In the genomic region with DNA sequence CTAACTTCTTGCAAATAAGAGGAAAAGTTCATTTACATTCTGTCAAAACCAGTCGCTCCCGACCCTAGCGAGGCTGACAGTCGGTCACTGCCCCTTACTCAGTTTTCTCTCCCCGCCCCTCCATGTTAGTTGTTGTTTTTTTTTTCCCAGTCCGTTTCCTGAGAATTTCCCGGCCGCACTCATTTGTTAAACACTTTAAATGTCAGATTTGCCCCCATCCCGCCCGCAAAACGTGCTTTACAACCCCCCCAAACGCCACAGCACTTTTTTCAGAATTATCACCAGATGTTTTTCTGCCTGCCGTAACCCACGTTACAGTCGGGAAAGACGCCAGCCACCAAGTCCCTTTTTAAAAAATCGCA, we compare ENCODE assay signal across 8 cellular contexts.
DNase-seq lines count a peak whose midpoint lies in the region; ATAC-seq and TF ChIP-seq lines count a peak whose summit lies in the region.

No MANE protein-coding gene starts in this region.

- H3K9ac ChIP-seq in MM.1S (ENCODE audit: low read length): peak overlapping the region; percentile 67

- peak overlapping the region; percentile 71 for H3K4me3 ChIP-seq in MM.1S (ENCODE audit: low read length)
- H3K4me3 ChIP-seq in osteoblast (ENCODE audit: insufficient read depth, low read length): peak overlapping the region; percentile 81

- intact Hi-C loops in CD4-positive, alpha-beta T cell (cut with DNase I, micrococcal nuclease): no loop called here

- POLR2A ChIA-PET in CD4-positive, alpha-beta T cell (lab: Charles Lee): no interaction called here

- H3K79me2 ChIP-seq in MM.1S (ENCODE audit: low read length): no peaks in the 10 kb centered on the region
- H3K79me2 ChIP-seq in osteoblast (ENCODE audit: insufficient read depth, low read length): peaks cover 19% of the 10 kb centered on the region

- no peaks in the 10 kb centered on the region for H3K9me3 ChIP-seq in CD4-positive, alpha-beta T cell (ENCODE audit: control insufficient read depth, low read length)
- H3K9me3 ChIP-seq in MM.1S (replicated peaks; ENCODE audit: insufficient read depth, low read length) (no peaks in the 10 kb centered on the region), osteoblast (ENCODE audit: low read depth, low read length) (no peaks in the 10 kb centered on the region)

- H3K4me3 Mint-ChIP-seq in CD4-positive, alpha-beta T cell: peak overlapping the region; percentile 91
- peak overlapping the region; percentile 82 to 91 for H3K4me3 Mint-ChIP-seq in effector memory CD8-positive, alpha-beta T cell

- peaks cover 77% of the 10 kb centered on the region for H3K27me3 ChIP-seq in CD4-positive, alpha-beta T cell (ENCODE audit: control insufficient read depth, insufficient read depth, low read length)
- no peaks in the 10 kb centered on the region for H3K27me3 ChIP-seq in MM.1S (replicated peaks; ENCODE audit: insufficient read depth, low read length)
- H3K27me3 ChIP-seq in osteoblast (ENCODE audit: insufficient read depth, low read length): no peaks in the 10 kb centered on the region

- H3K9me3 Mint-ChIP-seq in CD4-positive, alpha-beta T cell: no peaks in the 10 kb centered on the region
- no peaks in the 10 kb centered on the region for H3K9me3 Mint-ChIP-seq in effector memory CD8-positive, alpha-beta T cell

- H3K4me1 Mint-ChIP-seq in CD4-positive, alpha-beta T cell (ENCODE audit: low read depth): peaks cover 22% of the 10 kb centered on the region
- peaks cover 19 to 20% of the 10 kb centered on the region in 2 donors for H3K4me1 Mint-ChIP-seq in effector memory CD8-positive, alpha-beta T cell (ENCODE audit: low read depth in 2 of 2)

- H4K20me1 ChIP-seq in MM.1S (ENCODE audit: insufficient read depth, low read length) (no peaks in the 10 kb centered on the region), osteoblast (ENCODE audit: insufficient read depth, low read length) (no peaks in the 10 kb centered on the region)

- H3F3A ChIP-seq in MM.1S (ENCODE audit: insufficient read depth, low read length): peaks cover 6% of the 10 kb centered on the region; the same call in 1 of the 2 replicates

- H2AFZ ChIP-seq in MM.1S (ENCODE audit: low read length) (peak overlapping the region; percentile 82), osteoblast (ENCODE audit: low read length) (peak overlapping the region; percentile 76)

- H3K4me1 ChIP-seq in MM.1S (ENCODE audit: low read length) (no peaks in the 10 kb centered on the region), osteoblast (ENCODE audit: insufficient read depth, low read length) (peaks cover 19% of the 10 kb centered on the region)

- H3K27ac Mint-ChIP-seq in CD4-positive, alpha-beta T cell: peak overlapping the region; percentile 59
- H3K27ac Mint-ChIP-seq in effector memory CD8-positive, alpha-beta T cell: peak overlapping the region in 1 of 2 donors; percentile 54

- no peak for DNase-seq in CD4-positive, alpha-beta T cell
- DNase-seq in MM.1S (no peak), osteoblast (ENCODE audit: insufficient read length, low spot score, missing footprints) (no peak), ureter (ENCODE audit: low spot score) (no peak), erythroblast (lab: John Stamatoyannopoulos, UW) (no peak), 8988T (no peak)
- DNase-seq in effector memory CD8-positive, alpha-beta T cell: no peak

- peaks cover 58% of the 10 kb centered on the region for H3K27me3 Mint-ChIP-seq in CD4-positive, alpha-beta T cell
- H3K27me3 Mint-ChIP-seq in effector memory CD8-positive, alpha-beta T cell: peaks cover 30 to 40% of the 10 kb centered on the region in 2 donors

- CTCF ChIA-PET in CD4-positive, alpha-beta T cell (lab: Charles Lee): no interaction called here

- no peak for TF ChIP-seq CTCF in CD4-positive, alpha-beta T cell (IDR thresholded peaks at IDR 0.05)
- TF ChIP-seq CTCF in MM.1S (IDR thresholded peaks at IDR 0.05; ENCODE audit: low read length) (no peak), osteoblast (IDR thresholded peaks at IDR 0.05; ENCODE audit: extremely low read depth, low read depth, low read length) (no peak)

- no peak for TF ChIP-seq POLR2A in erythroblast (IDR thresholded peaks at IDR 0.05; ENCODE audit: low read length)

- ATAC-seq in CD4-positive, alpha-beta T cell (ENCODE audit: poor library complexity): no peak
- no peak for ATAC-seq in effector memory CD8-positive, alpha-beta T cell (replicated peaks)
- no peak for ATAC-seq in GM21360 (IDR thresholded peaks at IDR 0.05; ENCODE audit: unreplicated experiment)

- H3K27ac ChIP-seq in CD4-positive, alpha-beta T cell (ENCODE audit: low read depth, low read length): no peak overlapping the region
- H3K27ac ChIP-seq in MM.1S (ENCODE audit: low read length) (peak overlapping the region; percentile 76; the same call in 1 of the 2 replicates), osteoblast (ENCODE audit: low read depth, low read length) (peak overlapping the region; percentile 65)

- H3K4me2 ChIP-seq in MM.1S (ENCODE audit: low read depth, low read length): peak overlapping the region; percentile 72
- peak overlapping the region; percentile 83 for H3K4me2 ChIP-seq in osteoblast (ENCODE audit: insufficient read depth, low read length)

- no peaks in the 10 kb centered on the region for H3K36me3 Mint-ChIP-seq in CD4-positive, alpha-beta T cell (ENCODE audit: low read depth)
- H3K36me3 Mint-ChIP-seq in effector memory CD8-positive, alpha-beta T cell (ENCODE audit: insufficient read depth): peaks cover 2% of the 10 kb centered on the region

- H3K36me3 ChIP-seq in MM.1S (replicated peaks; ENCODE audit: insufficient read depth, low read length): no peaks in the 10 kb centered on the region
- peaks cover 15% of the 10 kb centered on the region for H3K36me3 ChIP-seq in osteoblast (ENCODE audit: insufficient read depth, low read length)

- H3K9me2 ChIP-seq in MM.1S (replicated peaks; ENCODE audit: insufficient read depth, low read length): no peaks in the 10 kb centered on the region
